ENCODE assay signal across 8 cellular contexts in genomic region chr2:3557588-3558204, GRCh38. TPM values are rescaled to one million over a fixed set of nuclear protein-coding genes. Genes with fewer than 3 reads are reported as not detected.
DNase-seq lines count a peak whose midpoint lies in the region; ATAC-seq and TF ChIP-seq lines count a peak whose summit lies in the region.

No MANE protein-coding gene starts in this region.

- H3K36me3 Mint-ChIP-seq in activated T-helper 17 cell treated with anti-CD3 and anti-CD28 coated beads, Interleukin-2, amount 50 U/mL, for 72 hours (ENCODE audit: low read depth): peaks cover 81% of the 10 kb centered on the region

- H3K4me3 Mint-ChIP-seq in activated T-helper 17 cell treated with anti-CD3 and anti-CD28 coated beads, Interleukin-2, amount 50 U/mL, for 72 hours: peak overlapping the region; percentile 87

- no peaks in the 10 kb centered on the region for H3K4me1 Mint-ChIP-seq in activated T-helper 17 cell treated with anti-CD3 and anti-CD28 coated beads, Interleukin-2, amount 50 U/mL, for 72 hours

- peak; percentile 31 for ATAC-seq in GM19035 (IDR thresholded peaks at IDR 0.05; ENCODE audit: unreplicated experiment)
- peak; percentile 30 for ATAC-seq in HG03159 (IDR thresholded peaks at IDR 0.05; ENCODE audit: unreplicated experiment)
- no peak for ATAC-seq in activated T-helper 17 cell treated with anti-CD3 and anti-CD28 coated beads, Interleukin-2, amount 50 U/mL, for 72 hours (replicated peaks)

- no peak for TF ChIP-seq CTCF in 22Rv1 (IDR thresholded peaks at IDR 0.05)

- H3K27ac ChIP-seq in 22Rv1 (peak overlapping the region; percentile 80), subcutaneous abdominal adipose tissue (ENCODE audit: low read depth, low read length) (peak overlapping the region; percentile 89)

- H3K9me3 ChIP-seq in iPS-15b (ENCODE audit: control insufficient read depth, insufficient read depth, low read length): no peaks in the 10 kb centered on the region
- H3K9me3 ChIP-seq in subcutaneous abdominal adipose tissue (ENCODE audit: control insufficient read depth in 5 of 5, low read length in 5 of 5): no peaks in the 10 kb centered on the region

- no peak for DNase-seq in ecto neural progenitor cell (ENCODE audit: low spot score)
- DNase-seq in NCI-H1436 (lab: John Stamatoyannopoulos, UW): no peak

- peak overlapping the region; percentile 77 for H3K4me3 ChIP-seq in iPS-15b (ENCODE audit: low read depth, low read length)
- peak overlapping the region; percentile 77 to 91 (median 89) for H3K4me3 ChIP-seq in subcutaneous abdominal adipose tissue (ENCODE audit: low read depth in 1 of 5, low read length in 5 of 5)

- H3K36me3 ChIP-seq in iPS-15b (ENCODE audit: control insufficient read depth, insufficient read depth, low read length) (peaks cover 20% of the 10 kb centered on the region), subcutaneous abdominal adipose tissue (ENCODE audit: control insufficient read depth in 5 of 5, insufficient read depth in 5 of 5, low read length in 5 of 5) (peaks cover 13 to 39% (median 22%) of the 10 kb centered on the region in 5 donors)

- peak overlapping the region; percentile 80 for H3K9ac ChIP-seq in iPS-15b (ENCODE audit: low read depth, low read length)
- H3K9ac ChIP-seq in subcutaneous abdominal adipose tissue (ENCODE audit: low read length in 5 of 5): peak overlapping the region; percentile 95 to 99 (median 98)

- no peaks in the 10 kb centered on the region for H3K27me3 Mint-ChIP-seq in activated T-helper 17 cell treated with anti-CD3 and anti-CD28 coated beads, Interleukin-2, amount 50 U/mL, for 72 hours

- H3K4me1 ChIP-seq in iPS-15b (ENCODE audit: control insufficient read depth, insufficient read depth, low read length) (no peaks in the 10 kb centered on the region), subcutaneous abdominal adipose tissue (ENCODE audit: control insufficient read depth in 5 of 5, insufficient read depth in 5 of 5, low read length in 5 of 5) (peaks cover 6 to 19% (median 17%) of the 10 kb centered on the region in 5 donors)

- no peaks in the 10 kb centered on the region for H3K27me3 ChIP-seq in iPS-15b (ENCODE audit: control insufficient read depth, insufficient read depth, low read length)
- H3K27me3 ChIP-seq in subcutaneous abdominal adipose tissue (ENCODE audit: control insufficient read depth in 5 of 5, insufficient read depth in 4 of 5, low read length in 5 of 5): no peaks in the 10 kb centered on the region

- no peaks in the 10 kb centered on the region for H3K9me3 Mint-ChIP-seq in activated T-helper 17 cell treated with anti-CD3 and anti-CD28 coated beads, Interleukin-2, amount 50 U/mL, for 72 hours

- H3K27ac Mint-ChIP-seq in activated T-helper 17 cell treated with anti-CD3 and anti-CD28 coated beads, Interleukin-2, amount 50 U/mL, for 72 hours: peak overlapping the region; percentile 93

RNA-seq across cellular contexts. Expression of gene RNASEH1, which starts 0.4 kb away (rescaled TPM):
- 10 to 100 TPM; 10.3 to 31.7 TPM for total RNA-seq in activated T-helper 17 cell treated with anti-CD3 and anti-CD28 coated beads, Interleukin-2, amount 50 U/mL, for 72 hours

RNA-seq across cellular contexts. Expression of gene RPS7, which starts 17.4 kb away (rescaled TPM):
- 1,000 to 10,000 TPM; 1,635 to 1,848 TPM for total RNA-seq in activated T-helper 17 cell treated with anti-CD3 and anti-CD28 coated beads, Interleukin-2, amount 50 U/mL, for 72 hours

RNA-seq across cellular contexts. Expression of gene COLEC11, which starts 37.2 kb away (rescaled TPM):
- total RNA-seq in activated T-helper 17 cell treated with anti-CD3 and anti-CD28 coated beads, Interleukin-2, amount 50 U/mL, for 72 hours: under 1 TPM in 1 of 2 donors, not detected in 1; 0.54 TPM

RNA-seq across cellular contexts. Expression of gene ADI1, which starts 38.4 kb away (rescaled TPM):
- 10 to 100 TPM; 25.8 to 26.0 TPM for total RNA-seq in activated T-helper 17 cell treated with anti-CD3 and anti-CD28 coated beads, Interleukin-2, amount 50 U/mL, for 72 hours
